ENCODE assay signal across 14 cellular contexts in the genomic region with DNA sequence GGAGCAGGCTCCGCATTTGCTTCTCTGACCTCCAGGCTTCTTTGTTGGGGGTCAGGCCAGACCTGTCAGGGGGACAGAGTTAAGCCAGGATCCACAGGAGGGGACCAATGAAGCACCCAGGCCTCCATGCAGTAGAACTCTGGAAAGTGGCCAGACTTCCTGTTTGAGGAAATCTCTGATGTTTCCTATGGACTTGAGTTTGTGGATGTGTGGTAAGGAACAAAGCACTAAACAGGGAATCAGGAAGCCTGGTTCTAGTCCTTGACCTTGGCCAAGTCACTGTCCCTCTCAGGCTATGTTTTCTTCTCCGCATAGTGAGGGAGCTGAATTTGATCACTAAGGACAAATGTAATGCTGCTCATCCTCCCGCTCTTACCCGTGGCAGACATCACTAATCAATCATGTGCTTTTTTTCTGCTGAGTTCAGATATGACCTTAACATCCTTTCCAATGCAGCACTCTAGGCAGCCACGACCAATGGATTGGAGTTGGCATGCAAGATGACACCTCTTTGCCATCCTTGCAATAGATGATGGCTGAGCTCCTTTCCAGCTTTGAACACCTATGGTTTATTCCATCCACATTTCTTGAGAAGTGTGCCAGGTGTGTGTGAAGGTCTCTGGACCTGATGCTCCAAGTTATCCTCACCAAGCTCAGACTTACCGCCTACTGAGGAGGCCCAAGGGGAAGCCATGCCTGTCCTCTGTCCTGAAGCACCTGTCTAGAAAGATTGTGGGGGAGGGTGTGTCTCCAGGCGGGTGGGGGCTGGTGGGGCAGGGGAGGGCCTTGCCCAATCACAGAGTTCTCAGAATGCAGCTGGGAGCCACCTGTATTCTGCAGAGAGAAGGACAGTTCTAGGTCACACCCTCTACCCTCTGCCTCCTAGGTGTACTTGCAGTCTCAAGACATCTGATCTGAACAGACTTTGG. TPM values are rescaled to one million over a fixed set of nuclear protein-coding genes. Genes with fewer than 3 reads are reported as not detected.
DNase-seq lines count a peak whose midpoint lies in the region; ATAC-seq, FAIRE-seq and TF ChIP-seq lines count a peak whose summit lies in the region.
"Had no signal": no experiment of that assay in that cellular context is flagged by ENCODE, and none has a peak within 500 bp of the region (broad histone marks: within the 10 kb centered on the region; RNA-seq: fewer than 3 reads in every experiment).

No MANE protein-coding gene starts in this region.

- no peak for DNase-seq in activated CD8-positive, alpha-beta memory T cell treated with anti-CD3 and anti-CD28 coated beads, Interleukin-2, amount 10 ng/mL, durations not matched to agents 7 days and 5 days
- no peak for DNase-seq in activated CD8-positive, alpha-beta memory T cell treated with anti-CD3 and anti-CD28 coated beads, Interleukin-2, amount 50 U/mL, for 4 hours
- peak; percentile 36 for DNase-seq in NCI-H2029 treated with DMSO at 0.1 percent for 48 hours (lab: John Stamatoyannopoulos, UW)
- no peak for DNase-seq in K562 (ENCODE audit: extremely low read depth in 1 of 4, low spot score in 3 of 4)
- DNase-seq in sigmoid colon, result no peak
- DNase-seq in HFFc6, result no peak
- DNase-seq in NCI-H526 treated with DMSO at 0.1 percent for 48 hours (lab: John Stamatoyannopoulos, UW), result no peak
- DNase-seq in Kasumi-1 (lab: John Stamatoyannopoulos, UW), result no peak
- DNase-seq: midbrain, NCI-H226 had no signal

- in situ Hi-C loops in K562 (cut with MboI), result no loop called here

- no peaks in the 10 kb centered on the region for H3K9me3 ChIP-seq in K562 (replicated peaks; ENCODE audit: control insufficient read depth, insufficient read depth, low read depth, low read length)
- no peaks in the 10 kb centered on the region for H3K9me3 ChIP-seq in sigmoid colon
- H3K9me3 ChIP-seq: MG63 had no signal

- TF ChIP-seq CTCF in K562 (IDR thresholded peaks at IDR 0.05 in 2 of 3, conservative IDR thresholded peaks at IDR 0.05 in 1 of 3; ENCODE audit: insufficient read depth in 2 of 3, low read depth in 1 of 3, low read length in 3 of 3), result no peak
- no peak for TF ChIP-seq CTCF in sigmoid colon (IDR thresholded peaks at IDR 0.05)
- no peak for TF ChIP-seq CTCF in HFFc6 (IDR thresholded peaks at IDR 0.05)

- H3K9ac ChIP-seq in K562 (ENCODE audit: insufficient read depth in 1 of 2, low read depth in 2 of 2, low read length in 2 of 2), result no peak overlapping the region; a peak in 1 of 4 replicates
- H3K9ac ChIP-seq: parathyroid adenoma had no signal

- H3K4me3 Mint-ChIP-seq in activated CD8-positive, alpha-beta memory T cell treated with anti-CD3 and anti-CD28 coated beads, Interleukin-2, amount 10 ng/mL, durations not matched to agents 7 days and 5 days, result no peak overlapping the region
- H3K4me3 Mint-ChIP-seq in HFFc6, result no peak overlapping the region

- CTCF ChIA-PET in activated CD8-positive, alpha-beta memory T cell treated with anti-CD3 and anti-CD28 coated beads, Interleukin-2, amount 10 ng/mL, durations not matched to agents 7 days and 5 days (lab: Charles Lee), result interaction anchor here (0.7 to 31.5 kb wide), 9 partner anchors 9 to 119 kb away, joined by 3 to 600 read pairs (median 7); a partner anchor contains a TSS
- CTCF ChIA-PET in K562 (lab: Yijun Ruan, JAX; ENCODE audit: low intra/inter-chr PET ratio), result no interaction called here

- no peaks in the 10 kb centered on the region for H3K27me3 Mint-ChIP-seq in activated CD8-positive, alpha-beta memory T cell treated with anti-CD3 and anti-CD28 coated beads, Interleukin-2, amount 10 ng/mL, durations not matched to agents 7 days and 5 days
- peaks cover 11% of the 10 kb centered on the region for H3K27me3 Mint-ChIP-seq in HFFc6 (ENCODE audit: insufficient read depth)

- H3K4me3 ChIP-seq in K562 (no peak overlapping the region), sigmoid colon (no peak overlapping the region)
- H3K4me3 ChIP-seq: dorsolateral prefrontal cortex, GM12878, MG63 had no signal

- peak; percentile 46 for FAIRE-seq in K562 (lab: Jason Lieb, UNC)

- no TSS peak for BruUV-seq in K562 (replicated peaks; lab: Mats Ljungman, UMichigan)

- TF ChIP-seq EP300 in K562 (IDR thresholded peaks at IDR 0.05; ENCODE audit: low read length) (no peak), sigmoid colon (IDR thresholded peaks at IDR 0.05) (no peak)

- no peaks in the 10 kb centered on the region for H3K9me3 Mint-ChIP-seq in activated CD8-positive, alpha-beta memory T cell treated with anti-CD3 and anti-CD28 coated beads, Interleukin-2, amount 10 ng/mL, durations not matched to agents 7 days and 5 days (ENCODE audit: low read depth)
- H3K9me3 Mint-ChIP-seq in HFFc6, result no peaks in the 10 kb centered on the region

- H3K4me1 ChIP-seq in K562 (replicated peaks in 1 of 2; ENCODE audit: control insufficient read depth in 2 of 2, insufficient read depth in 2 of 2, low read length in 2 of 2) (peaks cover 14 to 21% of the 10 kb centered on the region in 2 experiments), sigmoid colon (peaks cover 0 to 34% (median 21%) of the 10 kb centered on the region in 4 donors)

- H3K36me3 ChIP-seq in K562 (ENCODE audit: control insufficient read depth, insufficient read depth, low read length), result peaks cover 14% of the 10 kb centered on the region; the same call in 2 of the 3 replicates
- H3K36me3 ChIP-seq in sigmoid colon, result peaks cover 0 to 8% (median 0%) of the 10 kb centered on the region in 4 donors

- no peaks in the 10 kb centered on the region for H3K79me2 ChIP-seq in K562 (ENCODE audit: control insufficient read depth, insufficient read depth, low read length)
- H3K79me2 ChIP-seq: parathyroid adenoma had no signal

- H3K27me3 ChIP-seq in K562 (ENCODE audit: control insufficient read depth in 2 of 2, insufficient read depth in 2 of 2, low read length in 2 of 2), result no peaks in the 10 kb centered on the region
- no peaks in the 10 kb centered on the region for H3K27me3 ChIP-seq in sigmoid colon
- H3K27me3 ChIP-seq: dorsolateral prefrontal cortex, MG63 had no signal

- no peak overlapping the region for H2AFZ ChIP-seq in K562 (ENCODE audit: low read depth, low read length)
- H2AFZ ChIP-seq: parathyroid adenoma had no signal

- intact Hi-C loops in K562 (cut with micrococcal nuclease) (no loop called here), sigmoid colon (cut with DNase I) (no loop called here)

- H3K9me1 ChIP-seq in K562 (ENCODE audit: control insufficient read depth, insufficient read depth, low read length), result no peaks in the 10 kb centered on the region

- no peak for TF ChIP-seq RAD21 in K562 (CRISPR knock-in tag; conservative IDR thresholded peaks at IDR 0.05 in 1 of 2, IDR thresholded peaks at IDR 0.05 in 1 of 2)

- POLR2A ChIA-PET in K562 (lab: Yijun Ruan, JAX), result interaction anchor here (0.6 to 1.6 kb wide), 2 partner anchors 8 to 15 kb away, joined by 4 to 7 read pairs; no protein-coding TSS in a partner anchor

- ATAC-seq in activated CD8-positive, alpha-beta memory T cell treated with anti-CD3 and anti-CD28 coated beads, Interleukin-2, amount 10 ng/mL, durations not matched to agents 7 days and 5 days, result no peak
- no peak for ATAC-seq in K562

- no peaks in the 10 kb centered on the region for H4K20me1 ChIP-seq in K562 (replicated peaks; ENCODE audit: control insufficient read depth, insufficient read depth, low read length)

- peaks cover 44% of the 10 kb centered on the region for H3K36me3 Mint-ChIP-seq in activated CD8-positive, alpha-beta memory T cell treated with anti-CD3 and anti-CD28 coated beads, Interleukin-2, amount 10 ng/mL, durations not matched to agents 7 days and 5 days
- 0 out of 2 replicates have a peak, but pooled peaks cover 5% of the 10 kb centered on the region for H3K36me3 Mint-ChIP-seq in HFFc6 (ENCODE audit: low read depth)

- H3K4me1 Mint-ChIP-seq in activated CD8-positive, alpha-beta memory T cell treated with anti-CD3 and anti-CD28 coated beads, Interleukin-2, amount 10 ng/mL, durations not matched to agents 7 days and 5 days, result peaks cover 63% of the 10 kb centered on the region
- peaks cover 21% of the 10 kb centered on the region for H3K4me1 Mint-ChIP-seq in HFFc6 (ENCODE audit: low read depth)

- H3K4me2 ChIP-seq in K562 (ENCODE audit: insufficient read depth, low read length), result no peak overlapping the region

- WGBS in K562 (ENCODE audit: insufficient coverage, low coverage, missing lambda C conversion rate), result 69% methylated on average over 6 of the region's 7 CpGs
- WGBS in sigmoid colon, 2 donors, result 84 to 90% methylated on average over 7 of the region's 7 CpGs

- H3K27ac ChIP-seq in K562 (ENCODE audit: extremely low read depth, low read depth, low read length), result no peak overlapping the region
- peak overlapping the region in 3 of 4 donors; percentile 10 to 52 (median 22) for H3K27ac ChIP-seq in sigmoid colon
- H3K27ac ChIP-seq: parathyroid adenoma had no signal

- no peak for TF ChIP-seq POLR2A in K562 (conservative IDR thresholded peaks at IDR 0.05)
- TF ChIP-seq POLR2A in sigmoid colon (IDR thresholded peaks at IDR 0.05), result no peak

- H3K27ac Mint-ChIP-seq in activated CD8-positive, alpha-beta memory T cell treated with anti-CD3 and anti-CD28 coated beads, Interleukin-2, amount 10 ng/mL, durations not matched to agents 7 days and 5 days, result peak overlapping the region; percentile 85
- H3K27ac Mint-ChIP-seq in HFFc6, result no peak overlapping the region

RNA-seq across cellular contexts. Expression of a gene that starts 9.9 kb away (rescaled TPM):
- 100 to 1,000 TPM; 157 to 205 TPM for total RNA-seq in activated CD8-positive, alpha-beta memory T cell treated with anti-CD3 and anti-CD28 coated beads, Interleukin-2, amount 10 ng/mL, durations not matched to agents 7 days and 5 days
- total RNA-seq in K562 (2011; cell fraction: chromatin; rRNA removed; ENCODE audit: low replicate concordance), result 15.3 and 26.9 TPM in 2 replicates
- total RNA-seq in K562 (2011; cell fraction: nucleolus; rRNA removed), result 16.2 and 18.2 TPM in 2 replicates
- total RNA-seq in K562 (2011; cell fraction: nucleoplasm; rRNA removed), result 20.7 and 27.8 TPM in 2 replicates
- total RNA-seq in K562 (2014; rRNA removed) (27.7 and 36.0 TPM in 2 replicates), K562 (2014; rRNA removed; fragmentation: Illumina TruSeq; extraction: Trizol) (4.8 and 6.9 TPM in 2 replicates), K562 (2015; rRNA removed; fragmentation: Illumina TruSeq; extraction: Trizol) (6.3 and 8.4 TPM in 2 replicates), K562 (2021) (33.6 TPM in 2 replicates), sigmoid colon (1 to 10 TPM; 1.5 to 8.2 (median 4.3) TPM)
- polyA plus RNA-seq in K562 (2011; rRNA removed) (5.7 and 9.7 TPM in 2 replicates), K562 (2014; fragmentation: Illumina TruSeq; extraction: Trizol) (20.0 and 21.2 TPM in 2 replicates), K562 (2014; fragmentation: Nextera tagmentation; extraction: Ambion mirVana) (1 to 10 TPM in 1 of 2 experiments, under 1 TPM in 1; 0.89 to 1.1 TPM), K562 (2014; rRNA removed) (20.8 and 21.4 TPM in 2 replicates), sigmoid colon (1 to 10 TPM in 2 of 3 donors, under 1 TPM in 1; 0.69 to 7.9 (median 1.2) TPM)
- polyA plus RNA-seq in K562 (2011; cell fraction: cytosol; rRNA removed), result 12.6 and 29.0 TPM in 2 replicates
- polyA plus RNA-seq in K562 (2011; cell fraction: nucleus; rRNA removed), result 10.6 and 25.9 TPM in 2 replicates
- 30.7 and 34.5 TPM in 2 replicates for polyA plus RNA-seq in K562 (2012)
- polyA minus RNA-seq in K562 (2011; rRNA and poly(A)+ RNA removed), result 2.2 and 4.8 TPM in 2 replicates
- 11.6 and 16.2 TPM in 2 replicates for polyA minus RNA-seq in K562 (2011; cell fraction: cytosol; rRNA and poly(A)+ RNA removed)
- 10.4 and 13.3 TPM in 2 replicates for polyA minus RNA-seq in K562 (2011; cell fraction: nucleus; rRNA and poly(A)+ RNA removed)
- total RNA-seq in HFFc6 (2021; fragmentation: NEBNext Ultra II Directional; extraction: Animal tissue kit (Norgen Biotek cat#: 25700)), result under 1 TPM in 2 of 6 experiments, not detected in 4; 0.09 to 0.17 TPM

RNA-seq across cellular contexts. Expression of a gene that starts 39.4 kb away (rescaled TPM):
- 10 to 100 TPM; 68.7 to 99.8 TPM for total RNA-seq in activated CD8-positive, alpha-beta memory T cell treated with anti-CD3 and anti-CD28 coated beads, Interleukin-2, amount 10 ng/mL, durations not matched to agents 7 days and 5 days
- 111 and 116 TPM in 2 replicates for total RNA-seq in K562 (2011; cell fraction: chromatin; rRNA removed; ENCODE audit: low replicate concordance)
- total RNA-seq in K562 (2011; cell fraction: nucleolus; rRNA removed), result 71.5 and 89.1 TPM in 2 replicates
- total RNA-seq in K562 (2011; cell fraction: nucleoplasm; rRNA removed), result 86.8 and 90.6 TPM in 2 replicates
- total RNA-seq in K562 (2014; rRNA removed) (51.0 and 86.2 TPM in 2 replicates), K562 (2014; rRNA removed; fragmentation: Illumina TruSeq; extraction: Trizol) (32.1 and 35.1 TPM in 2 replicates), K562 (2015; rRNA removed; fragmentation: Illumina TruSeq; extraction: Trizol) (35.8 and 41.1 TPM in 2 replicates), K562 (2021) (85.3 and 89.5 TPM in 2 replicates), sigmoid colon (10 to 100 TPM; 27.5 to 34.1 (median 32.4) TPM)
- polyA plus RNA-seq in K562 (2011; rRNA removed) (38.8 and 70.2 TPM in 2 replicates), K562 (2014; fragmentation: Illumina TruSeq; extraction: Trizol) (133 and 201 TPM in 2 replicates), K562 (2014; fragmentation: Nextera tagmentation; extraction: Ambion mirVana) (10 to 100 TPM; 23.9 to 25.5 TPM), K562 (2014; rRNA removed) (53.6 and 68.0 TPM in 2 replicates), sigmoid colon (10 to 100 TPM; 42.0 to 49.7 (median 48.3) TPM)
- polyA plus RNA-seq in K562 (2011; cell fraction: cytosol; rRNA removed), result 75.7 and 85.5 TPM in 2 replicates
- polyA plus RNA-seq in K562 (2011; cell fraction: nucleus; rRNA removed), result 64.3 and 89.5 TPM in 2 replicates
- polyA plus RNA-seq in K562 (2012), result 58.6 and 81.0 TPM in 2 replicates
- 66.4 and 76.9 TPM in 2 replicates for polyA minus RNA-seq in K562 (2011; rRNA and poly(A)+ RNA removed)
- polyA minus RNA-seq in K562 (2011; cell fraction: cytosol; rRNA and poly(A)+ RNA removed), result 41.1 and 58.4 TPM in 2 replicates
- polyA minus RNA-seq in K562 (2011; cell fraction: nucleus; rRNA and poly(A)+ RNA removed), result 21.8 and 33.0 TPM in 2 replicates
- 10 to 100 TPM; 67.0 to 79.3 (median 71.5) TPM for total RNA-seq in HFFc6 (2021; fragmentation: NEBNext Ultra II Directional; extraction: Animal tissue kit (Norgen Biotek cat#: 25700))

RNA-seq across cellular contexts. Expression of a gene that starts 52.1 kb away (rescaled TPM):
- under 1 TPM; 0.09 to 0.19 TPM for total RNA-seq in activated CD8-positive, alpha-beta memory T cell treated with anti-CD3 and anti-CD28 coated beads, Interleukin-2, amount 10 ng/mL, durations not matched to agents 7 days and 5 days
- 0.14 and 1.6 TPM in 2 replicates for total RNA-seq in K562 (2011; cell fraction: chromatin; rRNA removed; ENCODE audit: low replicate concordance)
- total RNA-seq in K562 (2011; cell fraction: nucleolus; rRNA removed), result 0.66 and 0.67 TPM in 2 replicates
- 0.44 and 0.46 TPM in 2 replicates for total RNA-seq in K562 (2011; cell fraction: nucleoplasm; rRNA removed)
- total RNA-seq in K562 (2014; rRNA removed) (0.08 TPM in 1 of 2 replicates, not detected in the other), K562 (2014; rRNA removed; fragmentation: Illumina TruSeq; extraction: Trizol) (0.04 TPM in 1 of 2 replicates, not detected in the other), K562 (2015; rRNA removed; fragmentation: Illumina TruSeq; extraction: Trizol) (0.04 and 0.07 TPM in 2 replicates), K562 (2021) (0.18 TPM in 2 replicates), sigmoid colon (not detected)
- polyA plus RNA-seq in K562 (2011; rRNA removed) (0.06 and 0.07 TPM in 2 replicates), K562 (2014; fragmentation: Illumina TruSeq; extraction: Trizol) (0.03 and 0.06 TPM in 2 replicates), K562 (2014; fragmentation: Nextera tagmentation; extraction: Ambion mirVana) (not detected), K562 (2014; rRNA removed) (0.07 and 0.12 TPM in 2 replicates), sigmoid colon (under 1 TPM in 1 of 3 donors, not detected in 2; 0.06 TPM)
- polyA plus RNA-seq in K562 (2011; cell fraction: cytosol; rRNA removed), result 0.04 and 0.16 TPM in 2 replicates
- polyA plus RNA-seq in K562 (2011; cell fraction: nucleus; rRNA removed), result 0.44 and 1.7 TPM in 2 replicates
- polyA plus RNA-seq in K562 (2012), result 0.25 and 0.83 TPM in 2 replicates
- polyA minus RNA-seq in K562 (2011; rRNA and poly(A)+ RNA removed), result 0.09 and 0.21 TPM in 2 replicates
- polyA minus RNA-seq in K562 (2011; cell fraction: cytosol; rRNA and poly(A)+ RNA removed), result not detected in 2 replicates
- polyA minus RNA-seq in K562 (2011; cell fraction: nucleus; rRNA and poly(A)+ RNA removed), result 0.33 and 0.81 TPM in 2 replicates
- not detected for total RNA-seq in HFFc6 (2021; fragmentation: NEBNext Ultra II Directional; extraction: Animal tissue kit (Norgen Biotek cat#: 25700))
- total RNA-seq: GM12878 had no signal

RNA-seq across cellular contexts. Expression of a gene that starts 53.9 kb away (rescaled TPM):
- 1 to 10 TPM; 2.8 to 8.8 TPM for total RNA-seq in activated CD8-positive, alpha-beta memory T cell treated with anti-CD3 and anti-CD28 coated beads, Interleukin-2, amount 10 ng/mL, durations not matched to agents 7 days and 5 days
- 54.2 and 208 TPM in 2 replicates for total RNA-seq in K562 (2011; cell fraction: chromatin; rRNA removed; ENCODE audit: low replicate concordance)
- total RNA-seq in K562 (2011; cell fraction: nucleolus; rRNA removed), result 116 and 182 TPM in 2 replicates
- 78.5 and 79.4 TPM in 2 replicates for total RNA-seq in K562 (2011; cell fraction: nucleoplasm; rRNA removed)
- total RNA-seq in K562 (2014; rRNA removed) (22.4 and 23.1 TPM in 2 replicates), K562 (2014; rRNA removed; fragmentation: Illumina TruSeq; extraction: Trizol) (3.3 and 4.8 TPM in 2 replicates), K562 (2015; rRNA removed; fragmentation: Illumina TruSeq; extraction: Trizol) (4.0 and 4.2 TPM in 2 replicates), K562 (2021) (28.0 and 30.0 TPM in 2 replicates), sigmoid colon (1 to 10 TPM; 1.5 to 4.9 (median 3.6) TPM)
- polyA plus RNA-seq in K562 (2011; rRNA removed) (18.2 and 21.5 TPM in 2 replicates), K562 (2014; fragmentation: Illumina TruSeq; extraction: Trizol) (7.9 and 16.1 TPM in 2 replicates), K562 (2014; fragmentation: Nextera tagmentation; extraction: Ambion mirVana) (1 to 10 TPM in 1 of 2 experiments, under 1 TPM in 1; 0.46 to 2.3 TPM), K562 (2014; rRNA removed) (23.3 and 26.2 TPM in 2 replicates), sigmoid colon (under 1 TPM in 2 of 3 donors, not detected in 1; 0.42 to 0.60 TPM)
- 16.8 and 66.3 TPM in 2 replicates for polyA plus RNA-seq in K562 (2011; cell fraction: cytosol; rRNA removed)
- polyA plus RNA-seq in K562 (2011; cell fraction: nucleus; rRNA removed), result 93.6 and 258 TPM in 2 replicates
- 23.1 and 95.0 TPM in 2 replicates for polyA plus RNA-seq in K562 (2012)
- polyA minus RNA-seq in K562 (2011; rRNA and poly(A)+ RNA removed), result 5.4 and 15.6 TPM in 2 replicates
- 13.1 and 24.5 TPM in 2 replicates for polyA minus RNA-seq in K562 (2011; cell fraction: cytosol; rRNA and poly(A)+ RNA removed)
- polyA minus RNA-seq in K562 (2011; cell fraction: nucleus; rRNA and poly(A)+ RNA removed), result 19.4 and 42.9 TPM in 2 replicates
- under 1 TPM in 1 of 6 experiments, not detected in 5; 0.10 TPM for total RNA-seq in HFFc6 (2021; fragmentation: NEBNext Ultra II Directional; extraction: Animal tissue kit (Norgen Biotek cat#: 25700))

RNA-seq across cellular contexts. Expression of a gene that starts 55.3 kb away (rescaled TPM):
- 100 to 1,000 TPM; 258 to 340 TPM for total RNA-seq in activated CD8-positive, alpha-beta memory T cell treated with anti-CD3 and anti-CD28 coated beads, Interleukin-2, amount 10 ng/mL, durations not matched to agents 7 days and 5 days
- 54.5 and 99.5 TPM in 2 replicates for total RNA-seq in K562 (2011; cell fraction: chromatin; rRNA removed; ENCODE audit: low replicate concordance)
- 73.4 and 78.6 TPM in 2 replicates for total RNA-seq in K562 (2011; cell fraction: nucleolus; rRNA removed)
- 87.7 and 114 TPM in 2 replicates for total RNA-seq in K562 (2011; cell fraction: nucleoplasm; rRNA removed)
- total RNA-seq in K562 (2014; rRNA removed) (470 and 501 TPM in 2 replicates), K562 (2014; rRNA removed; fragmentation: Illumina TruSeq; extraction: Trizol) (400 and 403 TPM in 2 replicates), K562 (2015; rRNA removed; fragmentation: Illumina TruSeq; extraction: Trizol) (392 and 404 TPM in 2 replicates), K562 (2021) (390 and 425 TPM in 2 replicates), sigmoid colon (100 to 1,000 TPM; 108 to 128 (median 116) TPM)
- polyA plus RNA-seq in K562 (2011; rRNA removed) (224 and 310 TPM in 2 replicates), K562 (2014; fragmentation: Illumina TruSeq; extraction: Trizol) (507 and 601 TPM in 2 replicates), K562 (2014; fragmentation: Nextera tagmentation; extraction: Ambion mirVana) (10 to 100 TPM; 38.8 to 41.8 TPM), K562 (2014; rRNA removed) (358 and 372 TPM in 2 replicates), sigmoid colon (100 to 1,000 TPM; 156 to 297 (median 202) TPM)
- polyA plus RNA-seq in K562 (2011; cell fraction: cytosol; rRNA removed), result 174 and 175 TPM in 2 replicates
- polyA plus RNA-seq in K562 (2011; cell fraction: nucleus; rRNA removed), result 182 and 185 TPM in 2 replicates
- 190 and 267 TPM in 2 replicates for polyA plus RNA-seq in K562 (2012)
- polyA minus RNA-seq in K562 (2011; rRNA and poly(A)+ RNA removed), result 142 and 177 TPM in 2 replicates
- 120 and 140 TPM in 2 replicates for polyA minus RNA-seq in K562 (2011; cell fraction: cytosol; rRNA and poly(A)+ RNA removed)
- 33.7 and 57.2 TPM in 2 replicates for polyA minus RNA-seq in K562 (2011; cell fraction: nucleus; rRNA and poly(A)+ RNA removed)
- total RNA-seq in HFFc6 (2021; fragmentation: NEBNext Ultra II Directional; extraction: Animal tissue kit (Norgen Biotek cat#: 25700)), result 100 to 1,000 TPM; 229 to 324 (median 315) TPM

Comparison
In these comparisons a context has a peak if more than half of its experiments do, and no peak if none do; other contexts are left out.
1. RNA of a gene that starts 9.9 kb away (total RNA-seq): 157 to 205 TPM in activated CD8-positive, alpha-beta memory T cell treated with anti-CD3 and anti-CD28 coated beads, Interleukin-2, amount 10 ng/mL, durations not matched to agents 7 days and 5 days; 4.8 to 36.0 TPM in K562, 1.5 to 8.2 TPM in sigmoid colon and 0.09 to 0.17 TPM in HFFc6; every median in the first group is over 4 times any median in the second.